17 cellular contexts compared by ENCODE assay signal in genomic region chr4:144357970-144358369, GRCh38.
A peak's percentile ranks its signal among the peaks of the same experiment; 100 is the strongest.
DNase-seq lines count a peak whose midpoint lies in the region; ATAC-seq, FAIRE-seq and TF ChIP-seq lines count a peak whose summit lies in the region.
"Had no signal": no experiment of that assay in that cellular context is flagged by ENCODE, and none has a peak within 500 bp of the region (broad histone marks: within the 10 kb centered on the region; RNA-seq: fewer than 3 reads in every experiment).

No MANE protein-coding gene starts in this region.

- 48% methylated on average over 3 of the region's 3 CpGs for WGBS in pancreas, 2 donors

- no peak overlapping the region for H3K27ac ChIP-seq in KMS-11
- H3K27ac ChIP-seq in pancreas, result no peak overlapping the region
- H3K27ac ChIP-seq: adrenal gland, cardiac muscle cell had no signal

- H3K4me3 ChIP-seq in KMS-11 (IDR thresholded peaks at IDR 0.05; ENCODE audit: insufficient read depth, low read depth, low read length) (no peak overlapping the region), pancreas (no peak overlapping the region), mucosa of descending colon (no peak overlapping the region)
- H3K4me3 ChIP-seq: adrenal gland, cardiac muscle cell had no signal

- FAIRE-seq in GM12892 (lab: Jason Lieb, UNC), result peak; percentile 21
- no peak for FAIRE-seq in pancreas (lab: Jason Lieb, UNC)

- no peak overlapping the region for H2AFZ ChIP-seq in KMS-11 (ENCODE audit: low read depth)

- no peak overlapping the region for H3K9ac ChIP-seq in KMS-11

- H3K4me1 ChIP-seq in KMS-11 (ENCODE audit: low read depth, poor library complexity, severe bottlenecking), result peaks cover 36% of the 10 kb centered on the region
- H3K4me1 ChIP-seq in pancreas, result no peaks in the 10 kb centered on the region
- H3K4me1 ChIP-seq in mucosa of descending colon (ENCODE audit: low read depth), result no peaks in the 10 kb centered on the region

- H3K79me2 ChIP-seq in KMS-11 (ENCODE audit: insufficient read depth, low read depth), result no peaks in the 10 kb centered on the region

- H3K4me2 ChIP-seq in KMS-11, result peak overlapping the region; percentile 13; the same call in 1 of the 2 replicates

- intact Hi-C loops in pancreas (cut with DNase I) (no loop called here), mucosa of descending colon (cut with DNase I, micrococcal nuclease) (no loop called here)

- ATAC-seq in GM21723 (IDR thresholded peaks at IDR 0.05; ENCODE audit: unreplicated experiment) (peak; percentile 47), pancreas (no peak), HG03460 (IDR thresholded peaks at IDR 0.05; ENCODE audit: unreplicated experiment) (no peak), mucosa of descending colon (no peak)
- ATAC-seq: left ventricle myocardium superior had no signal

- no peak for DNase-seq in GM12892 (ENCODE audit: insufficient read length)
- peak; percentile 65 for DNase-seq in kidney tubule cell (ENCODE audit: low spot score)
- no peak for DNase-seq in HPDE6-E6E7 (ENCODE audit: extremely low spot score)
- DNase-seq in pancreas, result no peak
- DNase-seq in mucosa of descending colon, result no peak
- DNase-seq: activated CD4-positive, alpha-beta T cell treated with anti-CD3 and anti-CD28 coated beads for 1 hour; adrenal gland; Calu3; effector CD8-positive, alpha-beta T cell; left ventricle myocardium superior; NCI-H2029; NCI-H446; stimulated activated CD4-positive, alpha-beta T cell treated with anti-CD3 and anti-CD28 coated beads, Interleukin-2, amount 100 ng/mL, for 48 hours had no signal

- H4K20me1 ChIP-seq in KMS-11 (ENCODE audit: insufficient read depth), result no peaks in the 10 kb centered on the region

- TF ChIP-seq POLR2A in GM12892 (IDR thresholded peaks at IDR 0.05; ENCODE audit: low read depth, low read length), result no peak

- no peaks in the 10 kb centered on the region for H3K36me3 ChIP-seq in KMS-11 (ENCODE audit: insufficient read depth)
- H3K36me3 ChIP-seq in pancreas, result no peaks in the 10 kb centered on the region
- no peaks in the 10 kb centered on the region for H3K36me3 ChIP-seq in mucosa of descending colon (ENCODE audit: low read depth)
- H3K36me3 ChIP-seq: adrenal gland, cardiac muscle cell had no signal

- H3K27me3 ChIP-seq in KMS-11 (ENCODE audit: insufficient read depth, low read depth) (no peaks in the 10 kb centered on the region), pancreas (no peaks in the 10 kb centered on the region)
- H3K27me3 ChIP-seq: adrenal gland, cardiac muscle cell had no signal

- TF ChIP-seq CTCF in KMS-11 (conservative IDR thresholded peaks at IDR 0.05; ENCODE audit: low read depth, low read length), result no peak
- TF ChIP-seq CTCF in pancreas (IDR thresholded peaks at IDR 0.05), result no peak
- TF ChIP-seq CTCF in mucosa of descending colon (IDR thresholded peaks at IDR 0.05), result no peak

- H3K9me3 ChIP-seq in pancreas, result no peaks in the 10 kb centered on the region
- no peaks in the 10 kb centered on the region for H3K9me3 ChIP-seq in mucosa of descending colon
- H3K9me3 ChIP-seq: adrenal gland had no signal
